9 cellular contexts compared by ENCODE assay signal in the genomic region with DNA sequence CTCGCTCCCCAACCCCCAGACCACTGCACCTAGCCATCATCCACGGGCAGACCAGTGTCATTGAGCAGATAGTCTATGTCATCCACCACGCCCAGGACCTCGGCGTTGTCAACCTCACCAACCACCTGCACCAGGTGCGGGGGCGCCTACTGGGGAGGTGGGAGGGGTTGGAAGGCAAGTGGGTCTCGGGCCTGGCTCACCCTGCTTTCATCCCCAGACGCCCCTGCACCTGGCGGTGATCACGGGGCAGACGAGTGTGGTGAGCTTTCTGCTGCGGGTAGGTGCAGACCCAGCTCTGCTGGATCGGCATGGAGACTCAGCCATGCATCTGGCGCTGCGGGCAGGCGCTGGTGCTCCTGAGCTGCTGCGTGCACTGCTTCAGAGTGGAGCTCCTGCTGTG. TPM values are rescaled to one million over a fixed set of nuclear protein-coding genes. Genes with fewer than 3 reads are reported as not detected.
A peak's percentile ranks its signal among the peaks of the same experiment; 100 is the strongest.
DNase-seq lines count a peak whose midpoint lies in the region; ATAC-seq and TF ChIP-seq lines count a peak whose summit lies in the region.
"Had no signal": no experiment of that assay in that cellular context is flagged by ENCODE, and none has a peak within 500 bp of the region (broad histone marks: within the 10 kb centered on the region; RNA-seq: fewer than 3 reads in every experiment).

No MANE protein-coding gene starts in this region.

- H3K9me3 Mint-ChIP-seq in activated CD8-positive, alpha-beta T cell treated with anti-CD3 and anti-CD28 coated beads for 36 hours = no peaks in the 10 kb centered on the region

- H4K8ac ChIP-seq in mesenchymal stem cell (ENCODE audit: low read length) = peak overlapping the region; percentile 96

- H3K27ac Mint-ChIP-seq in activated CD8-positive, alpha-beta T cell treated with anti-CD3 and anti-CD28 coated beads for 36 hours = peak overlapping the region; percentile 86

- 92% methylated on average over 17 of the region's 18 CpGs for WGBS in mesenchymal stem cell

- H2AFZ ChIP-seq in mesenchymal stem cell (ENCODE audit: low read depth, low read length) = no peak overlapping the region

- no peak overlapping the region for H3K27ac ChIP-seq in A673 (ENCODE audit: low read depth, low read length, poor library complexity, severe bottlenecking)
- H3K27ac ChIP-seq in HEK293 (ENCODE audit: extremely low read depth, low read depth, low read length) = no peak overlapping the region
- H3K27ac ChIP-seq in mesenchymal stem cell (ENCODE audit: low read length, poor library complexity, severe bottlenecking) = no peak overlapping the region

- peak overlapping the region; percentile 65 for H3K4me3 ChIP-seq in A673 (ENCODE audit: low read depth, low read length, poor library complexity, severe bottlenecking)
- no peak overlapping the region for H3K4me3 ChIP-seq in HEK293 (ENCODE audit: low read depth, low read length)
- H3K4me3 ChIP-seq in mesenchymal stem cell (ENCODE audit: insufficient read depth in 1 of 2, low read depth in 1 of 2, low read length in 2 of 2) = no peak overlapping the region
- H3K4me3 ChIP-seq in BE2C (ENCODE audit: low read depth, low read length) = no peak overlapping the region

- no peaks in the 10 kb centered on the region for H3K36me3 ChIP-seq in A673 (ENCODE audit: insufficient read depth, low read length, poor library complexity, severe bottlenecking)
- peaks cover 0 to 24% of the 10 kb centered on the region in 2 experiments; a peak in 1 of 3 replicates for H3K36me3 ChIP-seq in HEK293 (ENCODE audit: control insufficient read depth in 2 of 2, insufficient read depth in 1 of 2, low read length in 2 of 2)
- H3K36me3 ChIP-seq in mesenchymal stem cell (ENCODE audit: control insufficient read depth in 1 of 2, insufficient read depth in 2 of 2, low read depth in 1 of 2, low read length in 2 of 2) = peaks cover 31 to 71% of the 10 kb centered on the region in 2 experiments
- peaks cover 23% of the 10 kb centered on the region for H3K36me3 ChIP-seq in BE2C

- H3K27me3 ChIP-seq in A673 (replicated peaks; ENCODE audit: insufficient read depth, low read depth, low read length, poor library complexity) (no peaks in the 10 kb centered on the region), mesenchymal stem cell (ENCODE audit: control insufficient read depth in 1 of 2, insufficient read depth in 1 of 2, low read length in 2 of 2) (no peaks in the 10 kb centered on the region), BE2C (no peaks in the 10 kb centered on the region)

- TF ChIP-seq CTCF in A673 (conservative IDR thresholded peaks at IDR 0.05; ENCODE audit: low read depth, low read length) = no peak
- no peak for TF ChIP-seq CTCF in HEK293 (tag by site-specific recombination; IDR thresholded peaks at IDR 0.05)
- TF ChIP-seq CTCF in activated CD8-positive, alpha-beta T cell treated with anti-CD3 and anti-CD28 coated beads for 36 hours (IDR thresholded peaks at IDR 0.05) = no peak
- TF ChIP-seq CTCF in BE2C (IDR thresholded peaks at IDR 0.05; ENCODE audit: low read depth, low read length) = no peak

- BruUV-seq in A673 (replicated peaks; lab: Mats Ljungman, UMichigan) = no TSS peak

- peak overlapping the region; percentile 70 to 78 for H3K18ac ChIP-seq in mesenchymal stem cell (ENCODE audit: low read depth in 1 of 2, low read length in 2 of 2)

- peak overlapping the region; percentile 76 for H3K9ac ChIP-seq in mesenchymal stem cell (ENCODE audit: low read length)

- H2BK120ac ChIP-seq in mesenchymal stem cell (ENCODE audit: low read depth, low read length) = no peak overlapping the region

- ATAC-seq in activated CD8-positive, alpha-beta T cell treated with anti-CD3 and anti-CD28 coated beads for 36 hours = no peak
- ATAC-seq in GM21528 (IDR thresholded peaks at IDR 0.05; ENCODE audit: low FRiP score, unreplicated experiment) = no peak

- peak overlapping the region in 1 of 2 experiments; percentile 51 for H2BK12ac ChIP-seq in mesenchymal stem cell (ENCODE audit: low read length in 2 of 2)

- H3K36me3 Mint-ChIP-seq in activated CD8-positive, alpha-beta T cell treated with anti-CD3 and anti-CD28 coated beads for 36 hours (ENCODE audit: low read depth) = peaks cover 69% of the 10 kb centered on the region

- peaks cover 47% of the 10 kb centered on the region for H3K4me1 Mint-ChIP-seq in activated CD8-positive, alpha-beta T cell treated with anti-CD3 and anti-CD28 coated beads for 36 hours (ENCODE audit: low read depth)

- peak overlapping the region; percentile 93 for H3K4me3 Mint-ChIP-seq in activated CD8-positive, alpha-beta T cell treated with anti-CD3 and anti-CD28 coated beads for 36 hours

- no peak overlapping the region for H3K23ac ChIP-seq in mesenchymal stem cell (ENCODE audit: low read length in 2 of 2)

- peak overlapping the region; percentile 54 for H2AK5ac ChIP-seq in mesenchymal stem cell (ENCODE audit: low read length, severe bottlenecking)

- H3K4ac ChIP-seq in mesenchymal stem cell (ENCODE audit: low read depth in 1 of 2, low read length in 2 of 2) = peak overlapping the region; percentile 22 to 61

- no peak overlapping the region for H2BK5ac ChIP-seq in mesenchymal stem cell (ENCODE audit: low read depth, low read length, poor library complexity, severe bottlenecking)

- H3K9me3 ChIP-seq in A673 (ENCODE audit: low read depth, low read length, poor library complexity, severe bottlenecking) (no peaks in the 10 kb centered on the region), HEK293 (ENCODE audit: control insufficient read depth, insufficient read depth, low read depth, low read length) (no peaks in the 10 kb centered on the region), mesenchymal stem cell (ENCODE audit: control insufficient read depth, low read length) (no peaks in the 10 kb centered on the region), BE2C (no peaks in the 10 kb centered on the region)

- H2BK15ac ChIP-seq in mesenchymal stem cell (ENCODE audit: low read depth, poor library complexity, severe bottlenecking) = peak overlapping the region; percentile 68

- intact Hi-C loops in A673 (cut with micrococcal nuclease; ENCODE audit: unreplicated experiment) = no loop called here
- intact Hi-C loops in activated CD8-positive, alpha-beta T cell treated with anti-CD3 and anti-CD28 coated beads for 36 hours (cut with micrococcal nuclease) = no loop called here

- POLR2A ChIA-PET in A673 (lab: Charles Lee; ENCODE audit: low non-redundant PET) (interaction anchor here (0.6 kb wide), 1 partner anchor 41 kb away, joined by 3 read pairs; no protein-coding TSS in a partner anchor), HEK293 (lab: Yijun Ruan, JAX) (interaction anchor here (0.8 to 1.0 kb wide), 3 partner anchors 21 to 50 kb away, joined by 3 to 5 read pairs (median 3); partner anchors contain the start of gene FBXL15)
- POLR2A ChIA-PET in activated CD8-positive, alpha-beta T cell treated with anti-CD3 and anti-CD28 coated beads for 36 hours (lab: Charles Lee) = interaction anchor here (0.5 to 9.1 kb wide), 11 partner anchors 5 to 248 kb away, joined by 3 to 107 read pairs (median 16); partner anchors contain the start of genes C10orf95, CUEDC2, FBXL15 and NOLC1

- H4K91ac ChIP-seq in mesenchymal stem cell (ENCODE audit: low read length) = peak overlapping the region; percentile 86

- H3K79me1 ChIP-seq in mesenchymal stem cell (replicated peaks; ENCODE audit: low read length, poor library complexity, severe bottlenecking) = peaks cover 23% of the 10 kb centered on the region

- no peaks in the 10 kb centered on the region for H3K27me3 Mint-ChIP-seq in activated CD8-positive, alpha-beta T cell treated with anti-CD3 and anti-CD28 coated beads for 36 hours

- no peak for DNase-seq in A673 (ENCODE audit: low spot score)
- DNase-seq in activated CD8-positive, alpha-beta T cell treated with anti-CD3 and anti-CD28 coated beads for 36 hours = no peak
- no peak for DNase-seq in mesenchymal stem cell
- DNase-seq in superior temporal gyrus (ENCODE audit: extremely low spot score) = no peak
- DNase-seq in BE2C = no peak
- DNase-seq in AG08395 (ENCODE audit: low spot score) = no peak
- DNase-seq: amniotic stem cell had no signal

- CTCF ChIA-PET in A673 (lab: Charles Lee) (interaction anchor here (0.6 to 1.7 kb wide), 4 partner anchors 10 to 182 kb away, joined by 3 to 6 read pairs (median 4); no protein-coding TSS in a partner anchor), HEK293 (lab: Yijun Ruan, JAX) (interaction anchor here (0.5 to 5.7 kb wide), 35 partner anchors 8 to 708 kb away, joined by 3 to 60 read pairs (median 4); partner anchors contain the start of genes C10orf95, FBXL15, NPM3 and PPRC1)
- CTCF ChIA-PET in activated CD8-positive, alpha-beta T cell treated with anti-CD3 and anti-CD28 coated beads for 36 hours (lab: Charles Lee) = interaction anchor here (1.0 to 15.2 kb wide), 24 partner anchors 11 to 285 kb away, joined by 3 to 143 read pairs (median 5); partner anchors contain the start of genes C10orf95, FBXL15 and GBF1

- H3K14ac ChIP-seq in mesenchymal stem cell (ENCODE audit: low read length in 2 of 2) = no peak overlapping the region

- peak overlapping the region; percentile 73 for H3K4me2 ChIP-seq in mesenchymal stem cell (ENCODE audit: low read length, poor library complexity, severe bottlenecking)

- H3K4me1 ChIP-seq in A673 (ENCODE audit: insufficient read depth, low read length, poor library complexity, severe bottlenecking) (peaks cover 9% of the 10 kb centered on the region), HEK293 (ENCODE audit: control insufficient read depth, insufficient read depth, low read length) (peaks cover 5% of the 10 kb centered on the region; the same call in 1 of the 2 replicates), mesenchymal stem cell (ENCODE audit: control insufficient read depth, insufficient read depth, low read depth, low read length) (peaks cover 61% of the 10 kb centered on the region), BE2C (peaks cover 3% of the 10 kb centered on the region; the same call in 1 of the 2 replicates)

RNA-seq across cellular contexts. Expression of gene NFKB2, which starts 4.6 kb away (rescaled TPM):
- total RNA-seq in A673 (2021) = 29.8 and 33.2 TPM in 2 replicates
- total RNA-seq in activated CD8-positive, alpha-beta T cell treated with anti-CD3 and anti-CD28 coated beads for 36 hours = 100 to 1,000 TPM; 251 to 253 TPM
- polyA plus RNA-seq in mesenchymal stem cell (2013, experiment 1 of 2) = 11.8 TPM
- polyA plus RNA-seq in mesenchymal stem cell (2013, experiment 2 of 2) = 11.2 TPM
- 13.1 TPM for polyA plus RNA-seq in BE2C (2012; ENCODE audit: insufficient read depth, insufficient read length, low read depth)

RNA-seq across cellular contexts. Expression of gene PSD, which starts 18.5 kb away (rescaled TPM):
- total RNA-seq in A673 (2021) = 5.8 and 7.3 TPM in 2 replicates
- 10 to 100 TPM in 1 of 2 experiments, 1 to 10 TPM in 1; 9.3 to 10.4 TPM for total RNA-seq in activated CD8-positive, alpha-beta T cell treated with anti-CD3 and anti-CD28 coated beads for 36 hours
- polyA plus RNA-seq in mesenchymal stem cell (2013, experiment 1 of 2) = 2.6 TPM
- polyA plus RNA-seq in mesenchymal stem cell (2013, experiment 2 of 2) = 2.2 TPM
- polyA plus RNA-seq in BE2C (2012; ENCODE audit: insufficient read depth, insufficient read length, low read depth) = 177 TPM

RNA-seq across cellular contexts. Expression of gene FBXL15, which starts 20.6 kb away (rescaled TPM):
- 8.9 and 11.6 TPM in 2 replicates for total RNA-seq in A673 (2021)
- 10 to 100 TPM; 14.1 to 15.7 TPM for total RNA-seq in activated CD8-positive, alpha-beta T cell treated with anti-CD3 and anti-CD28 coated beads for 36 hours
- polyA plus RNA-seq in mesenchymal stem cell (2013, experiment 1 of 2) = 7.3 TPM
- polyA plus RNA-seq in mesenchymal stem cell (2013, experiment 2 of 2) = 7.5 TPM
- 164 TPM for polyA plus RNA-seq in BE2C (2012; ENCODE audit: insufficient read depth, insufficient read length, low read depth)

RNA-seq across cellular contexts. Expression of gene CUEDC2, which starts 32.3 kb away (rescaled TPM):
- 63.7 and 72.1 TPM in 2 replicates for total RNA-seq in A673 (2021)
- 10 to 100 TPM; 71.8 to 76.4 TPM for total RNA-seq in activated CD8-positive, alpha-beta T cell treated with anti-CD3 and anti-CD28 coated beads for 36 hours
- polyA plus RNA-seq in mesenchymal stem cell (2013, experiment 1 of 2) = 77.8 TPM
- 80.7 TPM for polyA plus RNA-seq in mesenchymal stem cell (2013, experiment 2 of 2)
- polyA plus RNA-seq in BE2C (2012; ENCODE audit: insufficient read depth, insufficient read length, low read depth) = 128 TPM

RNA-seq across cellular contexts. Expression of gene C10orf95, which starts 51.3 kb away (rescaled TPM):
- 0.42 TPM in 1 of 2 replicates, not detected in the other for total RNA-seq in A673 (2021)
- under 1 TPM; 0.20 to 0.36 TPM for total RNA-seq in activated CD8-positive, alpha-beta T cell treated with anti-CD3 and anti-CD28 coated beads for 36 hours
- polyA plus RNA-seq in mesenchymal stem cell (2013, experiment 1 of 2) = not detected
- 0.03 TPM for polyA plus RNA-seq in mesenchymal stem cell (2013, experiment 2 of 2)
- polyA plus RNA-seq in BE2C (2012; ENCODE audit: insufficient read depth, insufficient read length, low read depth) = 1.0 TPM
